ENCODE assay signal across 1 cellular context in the genomic region with DNA sequence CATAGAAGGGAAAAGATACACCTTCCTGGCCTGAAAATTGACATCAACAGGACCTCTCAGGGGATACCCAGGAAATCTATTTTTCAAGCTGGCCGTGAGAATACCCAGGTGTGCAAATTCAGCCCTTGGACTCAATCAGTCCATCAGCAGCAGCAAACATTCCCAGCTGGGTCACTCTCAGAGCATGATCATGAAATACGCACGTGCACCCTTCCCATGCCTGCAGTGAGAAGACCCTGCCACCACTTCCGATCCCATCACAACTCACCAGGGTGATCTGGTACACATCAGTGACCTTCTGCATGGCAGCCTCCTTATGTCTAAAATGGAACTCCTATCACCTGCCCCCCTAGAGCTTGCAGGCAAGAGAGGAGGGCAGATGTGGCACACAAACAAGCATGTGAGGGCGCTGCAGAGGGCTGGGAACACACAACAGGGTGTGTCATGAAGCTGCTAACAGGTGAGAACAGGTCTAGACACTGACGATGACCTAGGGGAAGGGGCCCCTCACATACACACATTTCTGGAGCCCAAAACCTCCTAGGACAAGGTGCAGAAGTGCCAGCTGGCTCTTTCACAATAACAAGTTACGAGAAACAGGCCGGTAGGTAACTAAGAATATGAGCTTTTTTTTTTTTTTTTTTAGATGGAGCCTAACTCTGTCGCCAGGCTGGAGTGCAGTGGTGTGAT.
TF ChIP-seq lines count a peak whose summit lies in the region.

No MANE protein-coding gene starts in this region.

TF ChIP-seq in HepG2, 621 proteins besides CTCF, POLR2A, EP300 and RAD21:
- TF ChIP-seq TP53 (CRISPR knock-in tag; conservative IDR thresholded peaks at IDR 0.05), result no peak
- TF ChIP-seq AHR (CRISPR knock-in tag; IDR thresholded peaks at IDR 0.05), result no peak
- no peak for TF ChIP-seq SAFB2 (CRISPR knock-in tag; IDR thresholded peaks at IDR 0.05; ENCODE audit: borderline replicate concordance, low read depth)
- TF ChIP-seq ZNF292 (CRISPR knock-in tag; IDR thresholded peaks at IDR 0.05; ENCODE audit: borderline replicate concordance, low read depth), result no peak
- TF ChIP-seq SALL1 (CRISPR knock-in tag; IDR thresholded peaks at IDR 0.05), result peak; percentile 16; the same call in 1 of the 2 replicates
- no peak for TF ChIP-seq CCAR2 (optimal IDR thresholded peaks at IDR 0.05; ENCODE audit: low read depth, low read length)
- TF ChIP-seq, protein P1, sequence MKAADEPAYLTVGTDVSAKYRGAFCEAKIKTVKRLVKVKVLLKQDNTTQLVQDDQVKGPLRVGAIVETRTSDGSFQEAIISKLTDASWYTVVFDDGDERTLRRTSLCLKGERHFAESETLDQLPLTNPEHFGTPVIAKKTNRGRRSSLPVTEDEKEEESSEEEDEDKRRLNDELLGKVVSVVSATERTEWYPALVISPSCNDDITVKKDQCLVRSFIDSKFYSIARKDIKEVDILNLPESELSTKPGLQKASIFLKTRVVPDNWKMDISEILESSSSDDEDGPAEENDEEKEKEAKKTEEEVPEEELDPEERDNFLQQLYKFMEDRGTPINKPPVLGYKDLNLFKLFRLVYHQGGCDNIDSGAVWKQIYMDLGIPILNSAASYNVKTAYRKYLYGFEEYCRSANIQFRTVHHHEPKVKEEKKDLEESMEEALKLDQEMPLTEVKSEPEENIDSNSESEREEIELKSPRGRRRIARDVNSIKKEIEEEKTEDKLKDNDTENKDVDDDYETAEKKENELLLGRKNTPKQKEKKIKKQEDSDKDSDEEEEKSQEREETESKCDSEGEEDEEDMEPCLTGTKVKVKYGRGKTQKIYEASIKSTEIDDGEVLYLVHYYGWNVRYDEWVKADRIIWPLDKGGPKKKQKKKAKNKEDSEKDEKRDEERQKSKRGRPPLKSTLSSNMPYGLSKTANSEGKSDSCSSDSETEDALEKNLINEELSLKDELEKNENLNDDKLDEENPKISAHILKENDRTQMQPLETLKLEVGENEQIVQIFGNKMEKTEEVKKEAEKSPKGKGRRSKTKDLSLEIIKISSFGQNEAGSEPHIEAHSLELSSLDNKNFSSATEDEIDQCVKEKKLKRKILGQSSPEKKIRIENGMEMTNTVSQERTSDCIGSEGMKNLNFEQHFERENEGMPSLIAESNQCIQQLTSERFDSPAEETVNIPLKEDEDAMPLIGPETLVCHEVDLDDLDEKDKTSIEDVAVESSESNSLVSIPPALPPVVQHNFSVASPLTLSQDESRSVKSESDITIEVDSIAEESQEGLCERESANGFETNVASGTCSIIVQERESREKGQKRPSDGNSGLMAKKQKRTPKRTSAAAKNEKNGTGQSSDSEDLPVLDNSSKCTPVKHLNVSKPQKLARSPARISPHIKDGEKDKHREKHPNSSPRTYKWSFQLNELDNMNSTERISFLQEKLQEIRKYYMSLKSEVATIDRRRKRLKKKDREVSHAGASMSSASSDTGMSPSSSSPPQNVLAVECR (CRISPR knock-in tag; IDR thresholded peaks at IDR 0.05; ENCODE audit: borderline replicate concordance), result peak; percentile 20; the same call in 1 of the 2 replicates
- no peak for TF ChIP-seq YEATS2 (CRISPR knock-in tag; IDR thresholded peaks at IDR 0.05; ENCODE audit: borderline replicate concordance)
- TF ChIP-seq ZNF75D (CRISPR knock-in tag; IDR thresholded peaks at IDR 0.05; ENCODE audit: borderline replicate concordance), result no peak
TF ChIP-seq in HepG2: peak in this region for 2.
